Comparison of ENCODE assay signal across 9 cellular contexts in the genomic region with DNA sequence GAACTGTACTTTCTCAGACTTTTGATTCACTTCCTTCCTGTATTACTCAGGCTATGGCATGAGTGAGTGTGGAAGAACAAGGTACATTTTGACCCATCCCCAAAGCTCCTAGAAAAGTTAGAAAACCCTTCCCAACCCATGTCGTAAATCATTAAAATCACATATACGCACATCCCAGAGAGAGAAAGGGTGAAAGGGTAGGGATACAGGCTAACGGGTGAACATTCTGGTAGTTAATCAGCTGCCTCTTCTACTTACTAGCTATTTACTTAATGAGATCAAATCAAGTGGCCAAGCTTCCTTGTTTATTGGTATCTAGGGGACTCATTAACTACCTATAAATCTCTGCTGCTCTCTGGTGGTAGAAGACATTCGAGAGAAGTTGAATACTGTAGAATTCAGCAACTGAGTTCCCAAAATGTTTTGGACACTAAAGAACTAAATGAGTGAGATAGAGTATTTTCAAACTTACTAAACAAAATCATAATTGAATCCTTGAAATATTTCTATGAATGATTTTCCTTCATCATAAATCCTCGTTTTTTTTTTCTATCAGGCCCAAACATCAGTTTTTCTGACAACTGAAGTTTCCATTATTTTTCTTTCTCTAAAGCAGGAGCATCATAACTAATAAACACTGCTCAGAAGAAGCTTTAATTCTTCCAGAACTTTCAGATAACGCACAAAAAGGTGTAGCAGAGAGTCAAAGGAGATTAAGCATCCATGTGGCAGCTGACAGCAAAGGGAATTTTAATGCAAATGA.
DNase-seq lines count a peak whose midpoint lies in the region; ATAC-seq and TF ChIP-seq lines count a peak whose summit lies in the region.
"Had no signal": no experiment of that assay in that cellular context is flagged by ENCODE, and none has a peak within 500 bp of the region (broad histone marks: within the 10 kb centered on the region; RNA-seq: fewer than 3 reads in every experiment).

No MANE protein-coding gene starts in this region.

- no peak overlapping the region for H3K4me3 ChIP-seq in NB4 (ENCODE audit: low read depth, low read length)
- H3K4me3 ChIP-seq: SJSA1 had no signal

- H3K4me1 Mint-ChIP-seq in type B pancreatic cell (ENCODE audit: unreplicated experiment) (no peaks in the 10 kb centered on the region), T-cell (no peaks in the 10 kb centered on the region)

- POLR2A ChIA-PET in T-cell (lab: Charles Lee): no interaction called here

- TF ChIP-seq POLR2A in NB4 (IDR thresholded peaks at IDR 0.05; ENCODE audit: extremely low read depth, insufficient read length): no peak

- no peaks in the 10 kb centered on the region for H3K9me3 Mint-ChIP-seq in type B pancreatic cell
- no peaks in the 10 kb centered on the region for H3K9me3 Mint-ChIP-seq in T-cell

- CTCF ChIA-PET in T-cell (lab: Charles Lee): interaction anchor here in 1 of 2 donors (0.6 to 0.8 kb wide), 2 partner anchors 14 to 1364 kb away, joined by 4 to 5 read pairs; no protein-coding TSS in a partner anchor

- H3K36me3 Mint-ChIP-seq in type B pancreatic cell: no peaks in the 10 kb centered on the region
- no peaks in the 10 kb centered on the region for H3K36me3 Mint-ChIP-seq in T-cell

- DNase-seq in G401 (ENCODE audit: low spot score) (peak; percentile 20), NB4 (ENCODE audit: low read depth) (peak; percentile 13), amniotic stem cell (lab: John Stamatoyannopoulos, UW) (peak; percentile 38), inferior parietal cortex (ENCODE audit: extremely low spot score) (peak; percentile 76), type B pancreatic cell (ENCODE audit: extremely low spot score, unreplicated experiment) (no peak), T-cell (no peak)

- no peak overlapping the region for H3K27ac Mint-ChIP-seq in type B pancreatic cell
- H3K27ac Mint-ChIP-seq in T-cell: no peak overlapping the region

- TF ChIP-seq CTCF in NB4 (IDR thresholded peaks at IDR 0.05; ENCODE audit: low read depth, low read length) (no peak), type B pancreatic cell (conservative IDR thresholded peaks at IDR 0.05) (peak; percentile 72)

- in situ Hi-C loops in G401 (cut with HindIII; ENCODE audit: low sequenced_read_pairs): no loop called here

- H3K4me3 Mint-ChIP-seq in type B pancreatic cell (no peak overlapping the region), T-cell (no peak overlapping the region)

- H3K27me3 Mint-ChIP-seq in type B pancreatic cell: no peaks in the 10 kb centered on the region
- peaks cover 0 to 7% of the 10 kb centered on the region in 2 donors for H3K27me3 Mint-ChIP-seq in T-cell

- ATAC-seq in GM19452 (IDR thresholded peaks at IDR 0.05; ENCODE audit: unreplicated experiment): no peak
- ATAC-seq in GM18517 (IDR thresholded peaks at IDR 0.05; ENCODE audit: unreplicated experiment): no peak
- no peak for ATAC-seq in T-cell (replicated peaks in 1 of 4)

Comparison
In these comparisons a context has a peak if more than half of its experiments do, and no peak if none do; other contexts are left out.
1. DNase-seq: peak in G401 (single experiment), NB4 (single experiment), amniotic stem cell (single experiment) and inferior parietal cortex (single experiment); none in type B pancreatic cell (single experiment) and T-cell (0 of 34).